10 cellular contexts compared by ENCODE assay signal in the genomic region with DNA sequence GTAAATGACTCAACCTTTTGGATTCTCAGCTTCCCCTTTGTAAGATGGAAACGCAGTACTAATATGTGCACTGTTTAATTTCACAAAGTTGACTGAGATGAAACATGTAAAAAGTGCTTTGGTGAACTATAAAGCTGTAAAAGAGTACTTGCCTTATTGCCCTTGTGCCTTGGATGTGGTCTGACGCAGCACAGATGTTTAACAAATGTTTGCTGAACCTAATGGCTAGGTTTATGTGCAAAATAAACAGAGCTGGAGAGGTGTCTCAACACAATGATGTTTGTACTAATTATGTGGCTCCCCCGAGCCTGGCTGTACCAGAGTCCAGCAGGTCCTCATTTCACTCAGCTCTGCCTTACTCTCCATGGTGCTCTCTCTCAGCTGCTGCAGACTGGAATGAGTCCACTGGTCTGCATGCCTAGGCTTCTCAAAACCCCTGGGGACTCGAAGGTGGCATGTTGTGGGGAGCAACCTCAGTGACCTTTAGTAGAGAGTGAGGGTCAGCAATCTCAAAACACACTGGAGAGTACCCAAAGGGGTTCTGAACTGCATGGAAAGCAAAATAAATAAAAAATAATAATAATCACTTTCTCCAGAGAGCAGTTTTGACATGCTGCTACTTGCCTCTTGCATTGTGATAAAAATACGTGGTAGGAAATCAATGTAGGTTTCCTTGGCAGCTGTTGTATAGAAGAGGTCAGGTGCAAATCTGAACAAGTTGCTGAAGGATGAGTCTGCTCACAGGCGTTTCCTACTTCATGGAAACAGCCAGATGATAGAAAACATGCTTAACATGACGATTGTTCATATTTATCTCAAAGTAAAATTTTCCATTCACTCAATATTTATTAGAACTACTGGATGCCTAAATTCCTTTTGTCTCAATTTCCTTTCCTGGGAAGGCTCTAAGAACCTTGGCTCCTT.
DNase-seq lines count a peak whose midpoint lies in the region; ATAC-seq and TF ChIP-seq lines count a peak whose summit lies in the region.
"Had no signal": no experiment of that assay in that cellular context is flagged by ENCODE, and none has a peak within 500 bp of the region (broad histone marks: within the 10 kb centered on the region; RNA-seq: fewer than 3 reads in every experiment).

No MANE protein-coding gene starts in this region.

- H3K27ac ChIP-seq in tibial artery: peak overlapping the region; percentile 39 to 66

- no peak for TF ChIP-seq CTCF in tibial artery (IDR thresholded peaks at IDR 0.05)

- H3K36me3 ChIP-seq in tibial artery: no peaks in the 10 kb centered on the region

- H3K9me3 ChIP-seq in tibial artery: no peaks in the 10 kb centered on the region

- DNase-seq in LoVo (ENCODE audit: low spot score) (peak; percentile 48), SHP77 (lab: John Stamatoyannopoulos, UW) (peak; percentile 90 to 94), glomerular visceral epithelial cell (ENCODE audit: extremely low spot score) (peak; percentile 37), tibial artery (no peak)
- no peak for DNase-seq in activated naive CD4-positive, alpha-beta T cell (lab: John Stamatoyannopoulos, UW)
- DNase-seq: NCI-H187, T-helper 9 cell had no signal

- H3K27me3 ChIP-seq in tibial artery: no peaks in the 10 kb centered on the region

- intact Hi-C loops in tibial artery (cut with DNase I; ENCODE audit: low total_unique reads): no loop called here

- H3K4me3 ChIP-seq in tibial artery: no peak overlapping the region
- H3K4me3 ChIP-seq: lung had no signal

- peaks cover 0 to 65% (median 22%) of the 10 kb centered on the region in 4 donors for H3K4me1 ChIP-seq in tibial artery

- no peak for ATAC-seq in HG02840 (IDR thresholded peaks at IDR 0.05; ENCODE audit: low FRiP score, unreplicated experiment)
- ATAC-seq in GM21390 (IDR thresholded peaks at IDR 0.05; ENCODE audit: unreplicated experiment): no peak

Comparison
In these comparisons a context has a peak if more than half of its experiments do, and no peak if none do; other contexts are left out.
1. DNase-seq: peak in LoVo (single experiment), SHP77 (2 of 2) and glomerular visceral epithelial cell (single experiment); none in tibial artery (0 of 2) and activated naive CD4-positive, alpha-beta T cell (0 of 4).